ENCODE assay signal across 9 cellular contexts in the genomic region with DNA sequence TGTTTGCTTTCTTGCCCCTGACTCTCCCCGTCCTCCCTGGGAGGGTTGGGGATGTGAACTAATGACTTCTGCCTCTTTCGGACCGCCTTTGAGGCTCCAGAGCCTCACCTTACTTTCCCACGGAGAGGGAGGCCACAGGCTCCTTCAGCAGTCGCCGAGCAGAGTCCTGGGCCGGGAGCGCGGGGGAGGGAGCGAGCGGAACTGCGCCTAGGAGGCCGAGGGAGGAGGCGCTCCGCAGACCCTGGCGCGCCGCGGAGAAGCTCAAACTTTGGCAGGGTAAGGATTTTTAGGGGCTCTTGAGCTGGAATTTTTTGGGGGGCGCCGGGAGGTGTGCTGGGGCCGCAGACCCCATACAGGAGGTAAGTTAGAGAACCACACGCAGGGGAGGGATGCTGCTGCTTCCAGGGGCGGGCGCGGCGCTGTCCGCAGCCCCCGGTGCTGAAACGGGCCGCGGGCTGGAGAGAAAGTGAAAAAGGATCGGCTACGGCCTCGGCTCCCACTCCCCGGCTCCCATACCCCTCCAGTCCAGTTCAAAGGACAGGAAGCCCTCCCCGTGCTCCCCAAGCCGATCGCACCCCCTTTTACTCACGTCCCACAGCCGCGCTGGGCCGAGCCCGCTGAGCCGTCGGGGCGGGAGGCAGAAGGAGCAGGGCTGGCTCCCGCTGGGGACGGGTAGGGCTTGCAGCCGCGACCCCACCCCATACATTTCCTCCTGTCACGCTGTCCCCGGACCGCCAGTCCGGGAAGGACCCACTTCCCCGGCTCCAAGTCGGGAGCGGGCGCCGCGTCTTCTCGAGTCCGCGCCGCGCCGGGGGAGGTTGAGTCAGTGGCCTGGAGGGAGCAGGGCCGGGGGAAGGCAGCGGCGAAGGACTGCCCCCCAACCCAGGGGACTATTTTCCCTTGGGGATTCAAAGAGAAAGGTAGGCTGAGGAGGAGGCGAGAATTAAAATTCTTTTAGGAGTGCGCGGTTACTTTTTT. TPM values are rescaled to one million over a fixed set of nuclear protein-coding genes. Genes with fewer than 3 reads are reported as not detected.
DNase-seq lines count a peak whose midpoint lies in the region; ATAC-seq, FAIRE-seq and TF ChIP-seq lines count a peak whose summit lies in the region.
"Had no signal": no experiment of that assay in that cellular context is flagged by ENCODE, and none has a peak within 500 bp of the region (broad histone marks: within the 10 kb centered on the region; RNA-seq: fewer than 3 reads in every experiment).

A gene (plus strand): TSS at position 198 of the 978 bp plus-strand sequence. CDS start 23,520 bp downstream, outside the sequence.

- H3K36me3 ChIP-seq in DND-41 (ENCODE audit: insufficient read depth, low read length): no peaks in the 10 kb centered on the region
- H3K36me3 ChIP-seq in esophagus muscularis mucosa: no peaks in the 10 kb centered on the region
- H3K36me3 ChIP-seq in small intestine (ENCODE audit: control insufficient read depth in 2 of 2, insufficient read depth in 2 of 2, low read length in 2 of 2): no peaks in the 10 kb centered on the region

- H3K9ac ChIP-seq in DND-41 (ENCODE audit: low read depth, low read length): no peak within 1 kb of the TSS

- H3K27me3 Mint-ChIP-seq in T-helper 17 cell: peaks cover 85% of the 10 kb centered on the region
- H3K27me3 Mint-ChIP-seq in neural crest cell (ENCODE audit: low read depth): peaks cover 96% of the 10 kb centered on the region

- H3K27ac Mint-ChIP-seq in T-helper 17 cell (no peak within 1 kb of the TSS), neural crest cell (ENCODE audit: unreplicated experiment) (no peak within 1 kb of the TSS)

- H3K4me3 Mint-ChIP-seq in T-helper 17 cell: peak within 1 kb of the TSS; percentile 67
- peak within 1 kb of the TSS; percentile 72 for H3K4me3 Mint-ChIP-seq in neural crest cell

- no peaks in the 10 kb centered on the region for H4K20me1 ChIP-seq in DND-41 (ENCODE audit: insufficient read depth, low read length)

- no peak for TF ChIP-seq EP300 in esophagus muscularis mucosa (IDR thresholded peaks at IDR 0.05)

- intact Hi-C loops in esophagus muscularis mucosa (cut with DNase I): no loop called here

- no peaks in the 10 kb centered on the region for H3K9me3 Mint-ChIP-seq in neural crest cell

- H3K4me1 Mint-ChIP-seq in T-helper 17 cell: peaks cover 5% of the 10 kb centered on the region
- H3K4me1 Mint-ChIP-seq in neural crest cell: peaks cover 21% of the 10 kb centered on the region

- ATAC-seq in DND-41 (ENCODE audit: insufficient read depth, low read depth): peak; percentile 47; the same call in 1 of the 3 replicates
- ATAC-seq in T-helper 17 cell: no peak
- ATAC-seq in HG02884 (IDR thresholded peaks at IDR 0.05; ENCODE audit: unreplicated experiment): no peak
- ATAC-seq in GM19324 (IDR thresholded peaks at IDR 0.05; ENCODE audit: low FRiP score, unreplicated experiment): no peak
- ATAC-seq in GM21717 (IDR thresholded peaks at IDR 0.05; ENCODE audit: unreplicated experiment): no peak

- TF ChIP-seq POLR2A in esophagus muscularis mucosa (IDR thresholded peaks at IDR 0.05; ENCODE audit: low read depth): no peak

- H3K27me3 ChIP-seq in DND-41 (ENCODE audit: insufficient read depth, low read length, poor library complexity): peaks cover 9% of the 10 kb centered on the region
- peaks cover 13 to 63% (median 27%) of the 10 kb centered on the region in 4 donors for H3K27me3 ChIP-seq in esophagus muscularis mucosa
- peaks cover 2 to 44% of the 10 kb centered on the region in 2 donors for H3K27me3 ChIP-seq in small intestine (ENCODE audit: control insufficient read depth in 2 of 2, insufficient read depth in 2 of 2, low read length in 2 of 2)

- no peak for FAIRE-seq in small intestine (lab: Jason Lieb, UNC)

- H3K27ac ChIP-seq in DND-41 (ENCODE audit: low read length) (no peak within 1 kb of the TSS), esophagus muscularis mucosa (replicated peaks in 1 of 4) (peak within 1 kb of the TSS in 1 of 4 donors; percentile 4), small intestine (ENCODE audit: low read depth in 1 of 2, low read length in 1 of 2) (no peak within 1 kb of the TSS)
- H3K27ac ChIP-seq: PC-9 had no signal

- H3K36me3 Mint-ChIP-seq in T-helper 17 cell (ENCODE audit: low read depth) (peaks cover 4% of the 10 kb centered on the region), neural crest cell (ENCODE audit: low read depth) (no peaks in the 10 kb centered on the region)

- no peak within 1 kb of the TSS for H2AFZ ChIP-seq in DND-41 (ENCODE audit: low read depth, low read length)
- H2AFZ ChIP-seq: PC-9 had no signal

- H3K4me1 ChIP-seq in DND-41 (ENCODE audit: insufficient read depth, low read length): no peaks in the 10 kb centered on the region
- peaks cover 9 to 25% (median 17%) of the 10 kb centered on the region in 4 donors for H3K4me1 ChIP-seq in esophagus muscularis mucosa
- H3K4me1 ChIP-seq in small intestine (ENCODE audit: control insufficient read depth in 2 of 2, insufficient read depth in 1 of 2, low read depth in 1 of 2, low read length in 1 of 2): peaks cover 0 to 2% of the 10 kb centered on the region in 2 donors

- TF ChIP-seq CTCF in DND-41 (IDR thresholded peaks at IDR 0.05; ENCODE audit: borderline replicate concordance, extremely low read depth, low read length, poor library complexity, severe bottlenecking) (no peak), esophagus muscularis mucosa (IDR thresholded peaks at IDR 0.05) (peak in 1 of 3 experiments; percentile 11), neural crest cell (conservative IDR thresholded peaks at IDR 0.05) (peak; percentile 27)

- H3K79me2 ChIP-seq in DND-41 (ENCODE audit: insufficient read depth, low read length): no peaks in the 10 kb centered on the region

- H3K9me3 ChIP-seq in DND-41 (ENCODE audit: insufficient read depth, low read length, severe bottlenecking): no peaks in the 10 kb centered on the region
- no peaks in the 10 kb centered on the region for H3K9me3 ChIP-seq in T-helper 17 cell (ENCODE audit: control insufficient read depth, low read length, poor library complexity, severe bottlenecking)
- H3K9me3 ChIP-seq in esophagus muscularis mucosa: no peaks in the 10 kb centered on the region
- no peaks in the 10 kb centered on the region for H3K9me3 ChIP-seq in small intestine (ENCODE audit: control insufficient read depth, low read depth)

- H3K4me3 ChIP-seq in DND-41 (ENCODE audit: low read depth in 1 of 2, low read length in 2 of 2) (no peak within 1 kb of the TSS), esophagus muscularis mucosa (peak within 1 kb of the TSS; percentile 36 to 50 (median 40)), small intestine (ENCODE audit: low read depth in 1 of 2, low read length in 2 of 2) (no peak within 1 kb of the TSS)
- H3K4me3 ChIP-seq: PC-9 had no signal

- peak; percentile 26 for DNase-seq in DND-41
- peak in 1 of 3 donors; percentile 13 for DNase-seq in T-helper 17 cell
- peak; percentile 70 for DNase-seq in esophagus muscularis mucosa (ENCODE audit: extremely low spot score)
- DNase-seq in neural crest cell (ENCODE audit: low read depth, low spot score): peak; percentile 63
- DNase-seq in small intestine: no peak

- WGBS in esophagus muscularis mucosa: 7% methylated on average over 30 of the region's 73 CpGs
- WGBS in small intestine, 3 donors: 4 to 13% (median 11%) methylated on average over 62 to 73 of the region's 73 CpGs

- no peak within 1 kb of the TSS for H3K4me2 ChIP-seq in DND-41 (ENCODE audit: insufficient read depth, low read length)
- H3K4me2 ChIP-seq: PC-9 had no signal

RNA-seq across cellular contexts. Expression of the gene that starts here (rescaled TPM):
- total RNA-seq in T-helper 17 cell (not detected), esophagus muscularis mucosa (10 to 100 TPM in 1 of 4 donors, 1 to 10 TPM in 3; 2.5 to 13.7 (median 6.6) TPM), neural crest cell (0.72 and 0.84 TPM in 2 replicates)
- under 1 TPM in 2 of 3 donors, not detected in 1; 0.22 to 0.30 TPM for polyA plus RNA-seq in small intestine
- total RNA-seq: PC-9 had no signal

Comparison
In these comparisons a context has a peak if more than half of its experiments do, and no peak if none do; other contexts are left out.
1. Peak in DNase-seq in neural crest cell; RNA of the gene not detected or under 1 TPM.
2. H3K4me3 ChIP-seq: peak in esophagus muscularis mucosa (4 of 4); none in DND-41 (0 of 2) and small intestine (0 of 2).